ENCODE assay signal across 1 cellular context in the genomic region with DNA sequence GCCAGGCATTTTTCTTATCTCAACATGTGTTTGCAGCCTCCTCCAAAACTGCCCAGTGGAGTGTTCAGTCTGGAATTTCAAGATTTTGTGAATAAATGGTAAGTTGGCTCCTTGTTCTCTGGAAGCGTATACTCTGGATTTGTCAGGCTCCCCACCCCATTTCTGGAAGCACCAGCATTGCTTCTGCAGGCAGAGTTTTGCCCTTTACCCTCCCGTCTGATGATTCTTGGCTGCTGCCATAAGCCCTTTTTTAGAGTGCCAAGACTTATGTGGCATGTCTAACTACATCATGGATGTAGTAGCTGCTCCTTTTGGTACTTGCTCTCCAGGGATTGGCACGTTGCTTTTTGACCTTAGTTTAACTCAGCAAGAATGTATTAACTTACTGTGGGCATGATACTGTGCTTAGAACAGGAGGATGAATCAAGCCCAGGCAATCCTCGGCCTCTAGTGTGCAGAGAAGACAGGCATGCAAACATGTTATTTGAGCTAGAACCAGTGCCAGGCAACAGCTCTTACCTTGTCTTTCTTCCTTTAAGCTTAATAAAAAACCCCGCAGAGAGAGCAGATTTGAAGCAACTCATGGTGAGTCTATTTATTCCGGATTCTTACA.
TF ChIP-seq lines count a peak whose summit lies in the region.

No MANE protein-coding gene starts in this region.

TF ChIP-seq in GM23338, 12 proteins besides CTCF, POLR2A, EP300 and RAD21:
- TF ChIP-seq JUNB (IDR thresholded peaks at IDR 0.05; ENCODE audit: unreplicated experiment), result no peak
- no peak for TF ChIP-seq ZNF114 (CRISPR knock-in tag; IDR thresholded peaks at IDR 0.05)
- no peak for TF ChIP-seq POLR2AphosphoS5 (IDR thresholded peaks at IDR 0.05; ENCODE audit: low read depth)
- no peak for TF ChIP-seq EZH2 (IDR thresholded peaks at IDR 0.05; ENCODE audit: low read depth, unreplicated experiment)
- TF ChIP-seq REST (IDR thresholded peaks at IDR 0.05; ENCODE audit: unreplicated experiment), result no peak
- TF ChIP-seq CREB1 (CRISPR knock-in tag; IDR thresholded peaks at IDR 0.05; ENCODE audit: low read depth), result no peak
- TF ChIP-seq, protein P1, sequence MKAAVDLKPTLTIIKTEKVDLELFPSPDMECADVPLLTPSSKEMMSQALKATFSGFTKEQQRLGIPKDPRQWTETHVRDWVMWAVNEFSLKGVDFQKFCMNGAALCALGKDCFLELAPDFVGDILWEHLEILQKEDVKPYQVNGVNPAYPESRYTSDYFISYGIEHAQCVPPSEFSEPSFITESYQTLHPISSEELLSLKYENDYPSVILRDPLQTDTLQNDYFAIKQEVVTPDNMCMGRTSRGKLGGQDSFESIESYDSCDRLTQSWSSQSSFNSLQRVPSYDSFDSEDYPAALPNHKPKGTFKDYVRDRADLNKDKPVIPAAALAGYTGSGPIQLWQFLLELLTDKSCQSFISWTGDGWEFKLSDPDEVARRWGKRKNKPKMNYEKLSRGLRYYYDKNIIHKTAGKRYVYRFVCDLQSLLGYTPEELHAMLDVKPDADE (IDR thresholded peaks at IDR 0.05), result no peak
- no peak for TF ChIP-seq STAT1 (IDR thresholded peaks at IDR 0.05; ENCODE audit: unreplicated experiment)
